Comparison of ENCODE assay signal across 2 cellular contexts in genomic region chr2:114745700-114746099, GRCh38.
A peak's percentile ranks its signal among the peaks of the same experiment; 100 is the strongest.
TF ChIP-seq lines count a peak whose summit lies in the region.

No MANE protein-coding gene starts in this region.

TF ChIP-seq in HepG2, 621 proteins besides CTCF, POLR2A, EP300 and RAD21 (continued from another document):
- TF ChIP-seq ZNF75D (CRISPR knock-in tag; IDR thresholded peaks at IDR 0.05; ENCODE audit: borderline replicate concordance) (no peak), MAFF (IDR thresholded peaks at IDR 0.05; ENCODE audit: low read depth, low read length) (peak; percentile 89), HNF4A (CRISPR knock-in tag; IDR thresholded peaks at IDR 0.05) (no peak), MAFK (conservative IDR thresholded peaks at IDR 0.05 in 1 of 2, IDR thresholded peaks at IDR 0.05 in 1 of 2; ENCODE audit: low read length in 2 of 2) (peak; percentile 84 to 95), AGO2 (optimal IDR thresholded peaks at IDR 0.05; ENCODE audit: low read depth, low read length) (no peak), ATF7 (IDR thresholded peaks at IDR 0.05) (no peak), ATF7 (CRISPR knock-in tag; IDR thresholded peaks at IDR 0.05) (no peak), ZNF7 (CRISPR knock-in tag; IDR thresholded peaks at IDR 0.05) (no peak)

TF ChIP-seq in K562, 482 proteins besides CTCF, POLR2A, EP300 and RAD21:
- no peak for TF ChIP-seq ZNF707 (CRISPR knock-in tag; conservative IDR thresholded peaks at IDR 0.05)
- no peak for TF ChIP-seq ZNF764 (CRISPR knock-in tag; IDR thresholded peaks at IDR 0.05; ENCODE audit: low read depth)
- peak; percentile 20; the same call in 1 of the 2 replicates for TF ChIP-seq MAFF (IDR thresholded peaks at IDR 0.05; ENCODE audit: low read length)
- no peak for TF ChIP-seq CBX5 (IDR thresholded peaks at IDR 0.05; ENCODE audit: borderline replicate concordance, low read depth)
- TF ChIP-seq MAFG (tag; conservative IDR thresholded peaks at IDR 0.05), result peak; percentile 29
- peak; percentile 43; the same call in 1 of the 2 replicates for TF ChIP-seq ZNF316 (IDR thresholded peaks at IDR 0.05)
- TF ChIP-seq ATF1 (CRISPR knock-in tag; IDR thresholded peaks at IDR 0.05), result no peak
- TF ChIP-seq ATF1 (tag; IDR thresholded peaks at IDR 0.05), result no peak
